Comparison of ENCODE assay signal across 1 cellular context in the genomic region with DNA sequence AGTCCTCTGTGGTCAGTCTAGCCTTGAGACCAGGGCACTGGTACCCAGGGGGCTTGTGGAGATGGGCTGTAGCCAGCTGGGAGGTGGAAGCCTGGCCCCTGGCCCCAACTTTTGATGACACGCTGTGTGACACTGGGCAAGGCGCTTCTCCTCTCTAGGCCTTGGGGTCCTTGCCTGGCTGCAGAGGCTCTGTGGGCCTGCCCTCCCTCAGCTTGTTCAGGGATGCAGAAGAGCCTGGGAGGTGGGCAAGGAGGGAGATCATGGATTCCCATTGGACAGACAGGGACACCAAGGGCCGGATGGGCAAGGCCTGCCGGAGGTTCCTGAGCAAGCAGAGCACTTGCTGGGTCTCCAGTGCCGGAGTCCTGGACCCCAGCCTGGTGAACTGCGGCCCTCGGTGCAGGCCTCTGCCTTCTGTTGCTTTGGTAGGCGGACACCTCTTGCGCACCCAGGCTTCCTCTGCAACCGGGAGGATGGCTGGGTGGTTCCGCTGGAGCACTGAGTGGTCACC.
TF ChIP-seq lines count a peak whose summit lies in the region.

No MANE protein-coding gene starts in this region.

TF ChIP-seq in GM12878, 131 proteins besides CTCF, POLR2A, EP300 and RAD21:
- TF ChIP-seq TCF7 (IDR thresholded peaks at IDR 0.05; ENCODE audit: borderline replicate concordance) (no peak), RBBP5 (conservative IDR thresholded peaks at IDR 0.05) (no peak), NRF1 (conservative IDR thresholded peaks at IDR 0.05; ENCODE audit: low read depth, low read length) (no peak), CEBPB (IDR thresholded peaks at IDR 0.05; ENCODE audit: borderline replicate concordance in 1 of 2, low read depth in 2 of 2, low read length in 2 of 2) (no peak), GATAD2B (conservative IDR thresholded peaks at IDR 0.05; ENCODE audit: low read depth) (no peak), NFIC (IDR thresholded peaks at IDR 0.05; ENCODE audit: low read depth, low read length) (no peak), ATF7 (IDR thresholded peaks at IDR 0.05; ENCODE audit: low read depth) (no peak), HDAC6 (IDR thresholded peaks at IDR 0.05; ENCODE audit: unreplicated experiment) (no peak), BACH1 (IDR thresholded peaks at IDR 0.05; ENCODE audit: borderline replicate concordance) (no peak), ASH2L (IDR thresholded peaks at IDR 0.05; ENCODE audit: borderline replicate concordance, low read depth) (no peak), TARDBP (IDR thresholded peaks at IDR 0.05; ENCODE audit: borderline replicate concordance) (no peak), MYC (IDR thresholded peaks at IDR 0.05; ENCODE audit: insufficient read depth, insufficient read length, insufficient replicate concordance, low read length, severe bottlenecking) (no peak)
- TF ChIP-seq, protein P1, sequence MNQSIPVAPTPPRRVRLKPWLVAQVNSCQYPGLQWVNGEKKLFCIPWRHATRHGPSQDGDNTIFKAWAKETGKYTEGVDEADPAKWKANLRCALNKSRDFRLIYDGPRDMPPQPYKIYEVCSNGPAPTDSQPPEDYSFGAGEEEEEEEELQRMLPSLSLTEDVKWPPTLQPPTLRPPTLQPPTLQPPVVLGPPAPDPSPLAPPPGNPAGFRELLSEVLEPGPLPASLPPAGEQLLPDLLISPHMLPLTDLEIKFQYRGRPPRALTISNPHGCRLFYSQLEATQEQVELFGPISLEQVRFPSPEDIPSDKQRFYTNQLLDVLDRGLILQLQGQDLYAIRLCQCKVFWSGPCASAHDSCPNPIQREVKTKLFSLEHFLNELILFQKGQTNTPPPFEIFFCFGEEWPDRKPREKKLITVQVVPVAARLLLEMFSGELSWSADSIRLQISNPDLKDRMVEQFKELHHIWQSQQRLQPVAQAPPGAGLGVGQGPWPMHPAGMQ (IDR thresholded peaks at IDR 0.05; ENCODE audit: borderline replicate concordance) = no peak
